In the genomic region with DNA sequence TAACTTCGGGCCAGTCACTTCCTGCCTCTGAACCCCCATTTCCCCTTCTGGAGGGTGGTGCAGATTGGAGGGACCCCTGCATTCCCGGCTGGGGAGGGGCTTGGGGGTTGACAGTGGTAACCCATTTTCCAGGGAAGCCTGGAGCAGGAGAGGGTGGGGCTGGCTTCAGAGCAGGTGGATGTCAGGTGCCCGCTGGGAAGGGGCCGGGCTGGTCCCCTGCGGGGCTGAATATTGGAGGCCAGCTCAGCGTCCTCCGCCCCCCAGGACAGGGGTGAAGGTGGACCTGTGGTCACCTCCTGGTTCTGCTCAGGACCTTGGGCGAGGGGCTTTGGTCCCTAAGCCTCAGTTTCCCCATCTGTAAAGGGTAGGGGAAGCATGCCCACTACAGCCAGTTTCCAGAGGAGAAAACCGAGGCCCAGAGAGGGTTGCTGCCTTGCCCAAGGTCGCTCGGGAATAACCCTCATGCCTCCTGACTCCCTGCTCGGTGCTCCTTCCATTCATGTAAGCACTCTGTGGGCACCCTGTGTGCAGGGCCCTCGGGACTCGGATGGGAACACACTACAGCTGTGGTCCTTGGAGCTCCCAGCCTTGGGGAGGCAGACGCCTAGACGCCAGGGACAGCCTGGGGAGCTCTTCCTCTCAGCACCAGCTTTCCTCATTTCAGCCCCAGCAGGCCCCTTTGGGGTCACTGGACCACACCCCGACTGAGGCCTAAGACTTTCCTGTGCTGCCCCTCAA, we compare ENCODE assay signal across 8 cellular contexts. TPM values are rescaled to one million over a fixed set of nuclear protein-coding genes. Genes with fewer than 3 reads are reported as not detected.
DNase-seq lines count a peak whose midpoint lies in the region; ATAC-seq and TF ChIP-seq lines count a peak whose summit lies in the region.

No MANE protein-coding gene starts in this region.

- H3K36me3 ChIP-seq in lower lobe of right lung (peaks cover 35% of the 10 kb centered on the region), upper lobe of left lung (peaks cover 5 to 37% (median 28%) of the 10 kb centered on the region in 4 donors)

- 0 to 67% methylated on average over 1 to 17 of the region's 17 CpGs for WGBS in upper lobe of left lung, 2 donors

- peak; percentile 3 to 4 for ATAC-seq in lower lobe of right lung
- no peak for ATAC-seq in upper lobe of left lung (ENCODE audit: low FRiP score in 2 of 2)
- ATAC-seq in HG03097 (IDR thresholded peaks at IDR 0.05; ENCODE audit: low FRiP score, unreplicated experiment), result no peak
- no peak for ATAC-seq in activated CD4-positive, CD25-positive, alpha-beta regulatory T cell treated with anti-CD3 and anti-CD28 coated beads, Interleukin-2, amount 50 U/mL, for 24 hours

- peaks cover 28% of the 10 kb centered on the region for H3K27me3 Mint-ChIP-seq in activated naive CD4-positive, alpha-beta T cell treated with anti-CD3 and anti-CD28 coated beads, Interleukin-2, amount 10 ng/mL, durations not matched to agents 7 days and 5 days

- H3K4me3 ChIP-seq in astrocyte of the spinal cord (ENCODE audit: low read depth, low read length) (peak overlapping the region; percentile 83), lower lobe of right lung (peak overlapping the region; percentile 99), upper lobe of left lung (peak overlapping the region; percentile 69 to 98 (median 82))

- H3K9me3 ChIP-seq in lower lobe of right lung, result no peaks in the 10 kb centered on the region
- no peaks in the 10 kb centered on the region for H3K9me3 ChIP-seq in upper lobe of left lung

- peak overlapping the region; percentile 84 for H3K27ac ChIP-seq in lower lobe of right lung
- H3K27ac ChIP-seq in upper lobe of left lung, result peak overlapping the region; percentile 51 to 87 (median 72)

- peak overlapping the region; percentile 81 for H3K4me3 Mint-ChIP-seq in activated naive CD4-positive, alpha-beta T cell treated with anti-CD3 and anti-CD28 coated beads, Interleukin-2, amount 10 ng/mL, durations not matched to agents 7 days and 5 days

- in situ Hi-C loops in astrocyte of the spinal cord (cut with HindIII; ENCODE audit: low sequenced_read_pairs), result no loop called here

- TF ChIP-seq POLR2A in upper lobe of left lung (IDR thresholded peaks at IDR 0.05), result no peak

- no peaks in the 10 kb centered on the region for H3K27me3 ChIP-seq in lower lobe of right lung (ENCODE audit: low read depth)
- no peaks in the 10 kb centered on the region for H3K27me3 ChIP-seq in upper lobe of left lung

- TF ChIP-seq EP300 in upper lobe of left lung (IDR thresholded peaks at IDR 0.05), result no peak

- TF ChIP-seq CTCF in astrocyte of the spinal cord (IDR thresholded peaks at IDR 0.05; ENCODE audit: low read depth, low read length), result no peak
- TF ChIP-seq CTCF in lower lobe of right lung (IDR thresholded peaks at IDR 0.05), result no peak
- TF ChIP-seq CTCF in upper lobe of left lung (IDR thresholded peaks at IDR 0.05), result no peak

- H3K36me3 Mint-ChIP-seq in activated naive CD4-positive, alpha-beta T cell treated with anti-CD3 and anti-CD28 coated beads, Interleukin-2, amount 10 ng/mL, durations not matched to agents 7 days and 5 days, result peaks cover 28% of the 10 kb centered on the region

- peak overlapping the region; percentile 87 for H3K27ac Mint-ChIP-seq in activated naive CD4-positive, alpha-beta T cell treated with anti-CD3 and anti-CD28 coated beads, Interleukin-2, amount 10 ng/mL, durations not matched to agents 7 days and 5 days

- intact Hi-C loops in lower lobe of right lung (cut with DNase I), result no loop called here

- DNase-seq in activated naive CD4-positive, alpha-beta T cell treated with anti-CD3 and anti-CD28 coated beads, Interleukin-2, amount 10 ng/mL, durations not matched to agents 7 days and 5 days, result no peak
- DNase-seq in activated naive CD4-positive, alpha-beta T cell treated with anti-CD3 and anti-CD28 coated beads, Interleukin-2, amount 50 U/mL, for 16 hours, result no peak
- DNase-seq in astrocyte of the spinal cord (ENCODE audit: low read depth, low spot score), result no peak
- DNase-seq in lower lobe of right lung, result no peak
- no peak for DNase-seq in upper lobe of left lung
- no peak for DNase-seq in activated gamma-delta T cell treated with Interleukin-2 at 50 U/mL for 16 hours

- H3K9me3 Mint-ChIP-seq in activated naive CD4-positive, alpha-beta T cell treated with anti-CD3 and anti-CD28 coated beads, Interleukin-2, amount 10 ng/mL, durations not matched to agents 7 days and 5 days, result no peaks in the 10 kb centered on the region

- peaks cover 17% of the 10 kb centered on the region for H3K4me1 Mint-ChIP-seq in activated naive CD4-positive, alpha-beta T cell treated with anti-CD3 and anti-CD28 coated beads, Interleukin-2, amount 10 ng/mL, durations not matched to agents 7 days and 5 days

- H3K4me1 ChIP-seq in lower lobe of right lung (peaks cover 19% of the 10 kb centered on the region), upper lobe of left lung (peaks cover 13 to 21% (median 15%) of the 10 kb centered on the region in 4 donors)

- CTCF ChIA-PET in activated naive CD4-positive, alpha-beta T cell treated with anti-CD3 and anti-CD28 coated beads, Interleukin-2, amount 10 ng/mL, durations not matched to agents 7 days and 5 days (lab: Charles Lee), result interaction anchor here (1.1 to 2.5 kb wide), 2 partner anchors 29 to 507 kb away, joined by 3 to 9 read pairs; no protein-coding TSS in a partner anchor

RNA-seq across cellular contexts. Expression of a gene that starts 0.7 kb away (rescaled TPM):
- total RNA-seq in lower lobe of right lung (41.2 TPM), upper lobe of left lung (10 to 100 TPM; 17.4 to 44.0 (median 35.4) TPM)

Comparison
In these comparisons a context has a peak if more than half of its experiments do, and no peak if none do; other contexts are left out.
1. ATAC-seq: peak in lower lobe of right lung (2 of 2); none in upper lobe of left lung (0 of 2), HG03097 (single experiment) and activated CD4-positive, CD25-positive, alpha-beta regulatory T cell treated with anti-CD3 and anti-CD28 coated beads, Interleukin-2, amount 50 U/mL, for 24 hours (0 of 2).
2. Peak in every context shown above with its lines, with median percentiles within 50 percentile points of each other: H3K4me3 ChIP-seq.